ENCODE assay signal across 10 cellular contexts in genomic region chr14:63308723-63309317, GRCh38. TPM values are rescaled to one million over a fixed set of nuclear protein-coding genes. Genes with fewer than 3 reads are reported as not detected.
DNase-seq lines count a peak whose midpoint lies in the region; ATAC-seq and TF ChIP-seq lines count a peak whose summit lies in the region.
"Had no signal": no experiment of that assay in that cellular context is flagged by ENCODE, and none has a peak within 500 bp of the region (broad histone marks: within the 10 kb centered on the region; RNA-seq: fewer than 3 reads in every experiment).

No MANE protein-coding gene starts in this region.

- POLR2A ChIA-PET in HEK293 (lab: Yijun Ruan, JAX), result no interaction called here

- H3K14ac ChIP-seq in neuronal stem cell (ENCODE audit: low read length), result no peak overlapping the region

- CTCF ChIA-PET in HEK293 (lab: Yijun Ruan, JAX), result interaction anchor here (0.5 to 1.6 kb wide), 9 partner anchors 24 to 1166 kb away, joined by 3 to 4 read pairs (median 4); no protein-coding TSS in a partner anchor

- no peak for TF ChIP-seq EP300 in tibial nerve (IDR thresholded peaks at IDR 0.05)

- TF ChIP-seq CTCF in HEK293 (tag by site-specific recombination; IDR thresholded peaks at IDR 0.05) (no peak), RWPE2 (IDR thresholded peaks at IDR 0.05; ENCODE audit: poor library complexity, severe bottlenecking) (peak; percentile 88), tibial nerve (IDR thresholded peaks at IDR 0.05) (peak in 1 of 5 experiments; percentile 14)

- H3K18ac ChIP-seq in neuronal stem cell (ENCODE audit: low read length), result no peak overlapping the region

- no peaks in the 10 kb centered on the region for H3K36me3 ChIP-seq in HEK293 (ENCODE audit: control insufficient read depth in 2 of 2, insufficient read depth in 1 of 2, low read length in 2 of 2)
- no peaks in the 10 kb centered on the region for H3K36me3 ChIP-seq in RWPE2 (ENCODE audit: low read depth)
- H3K36me3 ChIP-seq in neuronal stem cell (replicated peaks in 1 of 2; ENCODE audit: control insufficient read depth in 2 of 2, insufficient read depth in 2 of 2, low read length in 2 of 2), result no peaks in the 10 kb centered on the region
- no peaks in the 10 kb centered on the region for H3K36me3 ChIP-seq in tibial nerve

- H4K8ac ChIP-seq in neuronal stem cell (ENCODE audit: low read depth, low read length), result no peak overlapping the region

- no peak overlapping the region for H2AK5ac ChIP-seq in neuronal stem cell (ENCODE audit: low read depth, low read length)

- H3K4ac ChIP-seq in neuronal stem cell (ENCODE audit: low read length), result no peak overlapping the region

- no peak overlapping the region for H2BK12ac ChIP-seq in neuronal stem cell (ENCODE audit: low read length)

- DNase-seq in Daoy (ENCODE audit: low read depth), result peak; percentile 30
- no peak for DNase-seq in RWPE2 (ENCODE audit: low spot score)
- peak; percentile 31 for DNase-seq in kidney tubule cell (ENCODE audit: low spot score)
- DNase-seq in SIG-M5 treated with dmso at 0.1 percent for 504 hours (lab: John Stamatoyannopoulos, UW; ENCODE audit: unreplicated experiment), result no peak
- no peak for DNase-seq in neuronal stem cell (ENCODE audit: low spot score)
- DNase-seq in activated T-cell treated with anti-CD3 and anti-CD28 coated beads for 4 hours, result no peak
- DNase-seq in tibial nerve (ENCODE audit: low spot score in 2 of 2), result no peak

- H3K4me3 ChIP-seq in HEK293 (ENCODE audit: low read depth, low read length) (no peak overlapping the region), RWPE2 (ENCODE audit: severe bottlenecking) (no peak overlapping the region), neuronal stem cell (ENCODE audit: low read length in 2 of 2) (no peak overlapping the region), tibial nerve (no peak overlapping the region)

- H3K4me2 ChIP-seq in neuronal stem cell (ENCODE audit: insufficient read depth, low read length, poor library complexity, severe bottlenecking), result no peak overlapping the region

- no peak for TF ChIP-seq POLR2A in tibial nerve (IDR thresholded peaks at IDR 0.05)

- H2BK5ac ChIP-seq in neuronal stem cell (ENCODE audit: low read length), result no peak overlapping the region

- no peak overlapping the region for H2BK15ac ChIP-seq in neuronal stem cell (ENCODE audit: low read length)

- H3K27me3 ChIP-seq in RWPE2 (ENCODE audit: insufficient read depth, poor library complexity, severe bottlenecking) (peaks cover 2% of the 10 kb centered on the region), neuronal stem cell (ENCODE audit: control insufficient read depth in 3 of 3, insufficient read depth in 3 of 3, low read depth in 1 of 3, low read length in 3 of 3) (peaks cover 0 to 3% (median 0%) of the 10 kb centered on the region in 3 experiments), tibial nerve (no peaks in the 10 kb centered on the region)

- H3K23ac ChIP-seq in neuronal stem cell (ENCODE audit: low read depth, low read length, poor library complexity), result no peak overlapping the region

- no CpG with 5 or more reads among the region's 7 CpGs for WGBS in neuronal stem cell (ENCODE audit: extremely low coverage in 2 of 2, insufficient read length in 2 of 2, insufficient replicate concordance in 1 of 2), 2 donors
- WGBS in tibial nerve, 2 donors, result 61 to 66% methylated on average over 7 of the region's 7 CpGs

- no peaks in the 10 kb centered on the region for H3K79me1 ChIP-seq in neuronal stem cell (ENCODE audit: low read depth, low read length)

- no peak overlapping the region for H3K27ac ChIP-seq in HEK293 (ENCODE audit: extremely low read depth, low read depth, low read length)
- no peak overlapping the region for H3K27ac ChIP-seq in RWPE2 (ENCODE audit: poor library complexity, severe bottlenecking)
- H3K27ac ChIP-seq in neuronal stem cell (replicated peaks; ENCODE audit: low read length), result no peak overlapping the region
- no peak overlapping the region for H3K27ac ChIP-seq in tibial nerve

- no peak overlapping the region for H3K9ac ChIP-seq in neuronal stem cell (ENCODE audit: low read depth, low read length, poor library complexity)

- H4K91ac ChIP-seq in neuronal stem cell (ENCODE audit: low read depth, low read length, poor library complexity), result no peak overlapping the region

- peak; percentile 70 for ATAC-seq in RWPE2 (ENCODE audit: low read depth)

- no peak overlapping the region for H2AFZ ChIP-seq in neuronal stem cell (ENCODE audit: low read length)

- H3K4me1 ChIP-seq in HEK293 (ENCODE audit: control insufficient read depth, insufficient read depth, low read length) (no peaks in the 10 kb centered on the region), RWPE2 (ENCODE audit: insufficient read depth, poor library complexity, severe bottlenecking) (no peaks in the 10 kb centered on the region), neuronal stem cell (ENCODE audit: control insufficient read depth in 2 of 2, insufficient read depth in 1 of 2, low read depth in 1 of 2, low read length in 2 of 2) (no peaks in the 10 kb centered on the region), tibial nerve (no peaks in the 10 kb centered on the region)

- H3K9me3 ChIP-seq in HEK293 (ENCODE audit: control insufficient read depth, insufficient read depth, low read depth, low read length) (no peaks in the 10 kb centered on the region), RWPE2 (ENCODE audit: severe bottlenecking) (no peaks in the 10 kb centered on the region), neuronal stem cell (replicated peaks in 1 of 2; ENCODE audit: control insufficient read depth in 2 of 2, insufficient read depth in 1 of 2, low read depth in 1 of 2, low read length in 2 of 2) (no peaks in the 10 kb centered on the region), tibial nerve (no peaks in the 10 kb centered on the region)

- H2BK120ac ChIP-seq in neuronal stem cell (ENCODE audit: low read depth, low read length), result no peak overlapping the region

TF ChIP-seq in HEK293, 187 proteins besides CTCF, POLR2A, EP300 and RAD21:
- TF ChIP-seq ZBTB1 (tag by site-specific recombination; IDR thresholded peaks at IDR 0.05) (no peak), ZNF362 (tag by site-specific recombination; IDR thresholded peaks at IDR 0.05) (no peak), PRDM1 (tag by site-specific recombination; IDR thresholded peaks at IDR 0.05) (no peak), SCRT2 (tag by site-specific recombination; IDR thresholded peaks at IDR 0.05) (peak; percentile 52; the same call in 1 of the 2 replicates), RBAK (tag by site-specific recombination; IDR thresholded peaks at IDR 0.05) (no peak), SCRT1 (tag by site-specific recombination; IDR thresholded peaks at IDR 0.05; ENCODE audit: borderline replicate concordance) (0 out of 2 replicates have a peak, but pooled peaks have one; percentile 15), ZNF623 (tag by site-specific recombination; IDR thresholded peaks at IDR 0.05) (no peak), ZNF239 (tag by site-specific recombination; IDR thresholded peaks at IDR 0.05) (no peak), ZNF423 (tag by site-specific recombination; IDR thresholded peaks at IDR 0.05) (no peak)

RNA-seq across cellular contexts. Expression of gene GPHB5, which starts 9.9 kb away (rescaled TPM):
- total RNA-seq in Daoy (2014; rRNA removed; shearing (Covaris generic)), result not detected in 2 replicates
- polyA plus RNA-seq in neuronal stem cell (2013, experiment 1 of 2), result not detected
- polyA plus RNA-seq in neuronal stem cell (2013, experiment 2 of 2), result not detected
- not detected for total RNA-seq in tibial nerve
- total RNA-seq: mononuclear cell; T-helper 1 cell treated with Interleukin-12 subunit alpha and Interleukin-12 subunit beta and Interleukin-4 antibody, amounts not matched to agents 30 ng/mL and 1 ng/mL, for 36 hours had no signal

Comparison
In these comparisons a context has a peak if more than half of its experiments do, and no peak if none do; other contexts are left out.
1. DNase-seq: peak in Daoy (single experiment) and kidney tubule cell (single experiment); none in RWPE2 (single experiment), SIG-M5 treated with dmso at 0.1 percent for 504 hours (single experiment), neuronal stem cell (single experiment), activated T-cell treated with anti-CD3 and anti-CD28 coated beads for 4 hours (single experiment) and tibial nerve (0 of 2).